In genomic region chr9:130868230-130868629, GRCh38 we compare ENCODE assay signal across 25 cellular contexts. TPM values are rescaled to one million over a fixed set of nuclear protein-coding genes. Genes with fewer than 3 reads are reported as not detected.
A peak's percentile ranks its signal among the peaks of the same experiment; 100 is the strongest.
DNase-seq lines count a peak whose midpoint lies in the region; ATAC-seq and TF ChIP-seq lines count a peak whose summit lies in the region.
"Had no signal": no experiment of that assay in that cellular context is flagged by ENCODE, and none has a peak within 500 bp of the region (broad histone marks: within the 10 kb centered on the region; RNA-seq: fewer than 3 reads in every experiment).

No MANE protein-coding gene starts in this region.

- H3K27me3 ChIP-seq in SK-N-SH (ENCODE audit: insufficient read depth), result no peaks in the 10 kb centered on the region
- H3K27me3 ChIP-seq: BLaER1 treated with 17β-estradiol and CSF1 and Interleukin-3, amounts not matched to agents 10 nM and 100 nM had no signal

- H3K9ac ChIP-seq in SK-N-SH, result no peak overlapping the region
- H3K9ac ChIP-seq: BLaER1 treated with 17β-estradiol and CSF1 and Interleukin-3, amounts not matched to agents 10 nM and 100 nM had no signal

- H3K9me3 ChIP-seq in HEK293 (ENCODE audit: control insufficient read depth, insufficient read depth, low read depth, low read length) (no peaks in the 10 kb centered on the region), SK-N-SH (no peaks in the 10 kb centered on the region)
- H3K9me3 ChIP-seq: BLaER1 treated with 17β-estradiol and CSF1 and Interleukin-3, amounts not matched to agents 10 nM and 100 nM; HAP-1 had no signal

- no peak overlapping the region for H2AFZ ChIP-seq in SK-N-SH (ENCODE audit: low read depth)

- DNase-seq in SK-N-SH, result peak; percentile 69
- peak; percentile 39 for DNase-seq in astrocyte of the cerebellum (ENCODE audit: low read depth)
- DNase-seq in nephron progenitor cell, result no peak
- no peak for DNase-seq in activated T-cell treated with anti-CD3 and anti-CD28 coated beads, Interleukin-2, amount 50 U/mL, for 72 hours
- no peak for DNase-seq in activated T-cell treated with anti-CD3 and anti-CD28 coated beads for 4 hours
- DNase-seq in inferior parietal cortex (ENCODE audit: extremely low spot score), result no peak
- DNase-seq: AML-193; CD4-positive, alpha-beta T cell; GOT3; NCI-H1092 treated with DMSO at 0.1 percent for 48 hours; NCI-H1436; NCI-H187; NCI-H2081 treated with DMSO at 0.1 percent for 48 hours; NCI-H446 treated with DMSO at 0.1 percent for 48 hours; NCI-H526; RPMI8226; SHP77; SW 1271 had no signal

- H3K9me2 ChIP-seq in SK-N-SH, result no peaks in the 10 kb centered on the region

- H3K79me2 ChIP-seq in SK-N-SH (ENCODE audit: insufficient read depth), result peaks cover 95% of the 10 kb centered on the region

- 91% methylated on average over 3 of the region's 3 CpGs for WGBS in SK-N-SH (ENCODE audit: low lambda C conversion rate)

- H3K27ac Mint-ChIP-seq in nephron progenitor cell, result peak overlapping the region; percentile 69
- no peak overlapping the region for H3K27ac Mint-ChIP-seq in activated T-cell treated with anti-CD3 and anti-CD28 coated beads, Interleukin-2, amount 50 U/mL, for 72 hours
- H3K27ac Mint-ChIP-seq: CD4-positive, alpha-beta T cell; IgD-negative memory B cell had no signal

- H3K9me3 Mint-ChIP-seq in nephron progenitor cell, result no peaks in the 10 kb centered on the region
- H3K9me3 Mint-ChIP-seq in activated T-cell treated with anti-CD3 and anti-CD28 coated beads, Interleukin-2, amount 50 U/mL, for 72 hours, result no peaks in the 10 kb centered on the region
- H3K9me3 Mint-ChIP-seq: CD4-positive, alpha-beta T cell; IgD-negative memory B cell had no signal

- H3K4me1 ChIP-seq in HEK293 (ENCODE audit: control insufficient read depth, insufficient read depth, low read length) (no peaks in the 10 kb centered on the region), SK-N-SH (ENCODE audit: control insufficient read depth in 1 of 2, insufficient read depth in 2 of 2, low read depth in 1 of 2, low read length in 1 of 2) (peaks cover 0 to 10% of the 10 kb centered on the region in 2 experiments; a peak in 2 of 4 replicates)
- H3K4me1 ChIP-seq: HAP-1 had no signal

- TF ChIP-seq CTCF in HEK293 (tag by site-specific recombination; IDR thresholded peaks at IDR 0.05), result no peak
- TF ChIP-seq CTCF in SK-N-SH (IDR thresholded peaks at IDR 0.05), result no peak
- no peak for TF ChIP-seq CTCF in astrocyte of the cerebellum (IDR thresholded peaks at IDR 0.05; ENCODE audit: low read depth, low read length, missing control alignments)
- no peak for TF ChIP-seq CTCF in nephron progenitor cell (IDR thresholded peaks at IDR 0.05)

- peaks cover 5% of the 10 kb centered on the region for H3K27me3 Mint-ChIP-seq in nephron progenitor cell (ENCODE audit: low read depth, poor library complexity)
- H3K27me3 Mint-ChIP-seq in activated T-cell treated with anti-CD3 and anti-CD28 coated beads, Interleukin-2, amount 50 U/mL, for 72 hours (ENCODE audit: low read depth), result no peaks in the 10 kb centered on the region
- H3K27me3 Mint-ChIP-seq: CD4-positive, alpha-beta T cell; IgD-negative memory B cell had no signal

- H3K36me3 ChIP-seq in HEK293 (ENCODE audit: control insufficient read depth in 2 of 2, insufficient read depth in 1 of 2, low read length in 2 of 2) (peaks cover 0 to 61% of the 10 kb centered on the region in 2 experiments; a peak in 1 of 3 replicates), SK-N-SH (replicated peaks in 1 of 2; ENCODE audit: control insufficient read depth in 1 of 2, insufficient read depth in 2 of 2, low read length in 1 of 2) (peaks cover 51 to 54% of the 10 kb centered on the region in 2 experiments)
- H3K36me3 ChIP-seq: HAP-1 had no signal

- ATAC-seq in activated T-cell treated with anti-CD3 and anti-CD28 coated beads, Interleukin-2, amount 50 U/mL, for 72 hours (replicated peaks in 1 of 2), result no peak
- ATAC-seq in HG03135 (IDR thresholded peaks at IDR 0.05; ENCODE audit: unreplicated experiment), result no peak

- H3K27ac ChIP-seq in HEK293 (ENCODE audit: extremely low read depth, low read depth, low read length), result no peak overlapping the region
- H3K27ac ChIP-seq in SK-N-SH (ENCODE audit: low read depth in 2 of 2, low read length in 1 of 2), result no peak overlapping the region
- H3K27ac ChIP-seq: BLaER1 treated with 17β-estradiol and CSF1 and Interleukin-3, amounts not matched to agents 10 nM and 100 nM; HL-60 had no signal

- peaks cover 63% of the 10 kb centered on the region for H3K36me3 Mint-ChIP-seq in nephron progenitor cell (ENCODE audit: low read depth)
- peaks cover 0 to 2% of the 10 kb centered on the region in 2 donors for H3K36me3 Mint-ChIP-seq in activated T-cell treated with anti-CD3 and anti-CD28 coated beads, Interleukin-2, amount 50 U/mL, for 72 hours (ENCODE audit: insufficient read depth in 2 of 2)

- in situ Hi-C loops in astrocyte of the cerebellum (cut with HindIII; ENCODE audit: low sequenced_read_pairs), result no loop called here

- H4K20me1 ChIP-seq in SK-N-SH (ENCODE audit: insufficient read depth), result peaks cover 93% of the 10 kb centered on the region

- no peak for TF ChIP-seq RAD21 in SK-N-SH (IDR thresholded peaks at IDR 0.05; ENCODE audit: low read length)

- POLR2A ChIA-PET in HEK293 (lab: Yijun Ruan, JAX) (interaction anchor here (1.3 kb wide), 1 partner anchor 162 kb away, joined by 5 read pairs; no protein-coding TSS in a partner anchor), SK-N-SH (lab: Yijun Ruan, JAX) (no interaction called here)

- CTCF ChIA-PET in HEK293 (lab: Yijun Ruan, JAX) (interaction anchor here (0.6 to 13.9 kb wide), 13 partner anchors 11 to 435 kb away, joined by 3 to 400 read pairs (median 19); no protein-coding TSS in a partner anchor), SK-N-SH (lab: Yijun Ruan, JAX) (interaction anchor here (0.8 to 10.3 kb wide), 10 partner anchors 15 to 189 kb away, joined by 3 to 177 read pairs (median 52); partner anchors contain the start of gene FIBCD1)

- H3K4me3 Mint-ChIP-seq in nephron progenitor cell, result no peak overlapping the region
- H3K4me3 Mint-ChIP-seq in activated T-cell treated with anti-CD3 and anti-CD28 coated beads, Interleukin-2, amount 50 U/mL, for 72 hours, result no peak overlapping the region
- H3K4me3 Mint-ChIP-seq: CD4-positive, alpha-beta T cell; IgD-negative memory B cell had no signal

- no peak; a peak in 1 of 4 replicates for TF ChIP-seq EP300 in SK-N-SH (IDR thresholded peaks at IDR 0.05; ENCODE audit: borderline replicate concordance in 1 of 2, low read depth in 1 of 2, low read length in 1 of 2)

- H3F3A ChIP-seq in SK-N-SH (replicated peaks; ENCODE audit: insufficient read depth), result peaks cover 19% of the 10 kb centered on the region

- H3K4me2 ChIP-seq in SK-N-SH, result no peak overlapping the region
- H3K4me2 ChIP-seq: BLaER1 treated with 17β-estradiol and CSF1 and Interleukin-3, amounts not matched to agents 10 nM and 100 nM had no signal

- peaks cover 36% of the 10 kb centered on the region for H3K4me1 Mint-ChIP-seq in nephron progenitor cell
- no peaks in the 10 kb centered on the region for H3K4me1 Mint-ChIP-seq in activated T-cell treated with anti-CD3 and anti-CD28 coated beads, Interleukin-2, amount 50 U/mL, for 72 hours (ENCODE audit: low read depth)

- H3K4me3 ChIP-seq in HEK293 (ENCODE audit: low read depth, low read length) (no peak overlapping the region), SK-N-SH (ENCODE audit: low read depth in 2 of 2, low read length in 1 of 2) (no peak overlapping the region), astrocyte of the cerebellum (ENCODE audit: low read depth, low read length) (no peak overlapping the region)
- H3K4me3 ChIP-seq: BLaER1 treated with 17β-estradiol and CSF1 and Interleukin-3, amounts not matched to agents 10 nM and 100 nM; HAP-1 had no signal

TF ChIP-seq in HEK293, 187 proteins besides CTCF, POLR2A, EP300 and RAD21 (continues in another document):
- TF ChIP-seq ZNF596 (tag by site-specific recombination; IDR thresholded peaks at IDR 0.05) (0 out of 2 replicates have a peak, but pooled peaks have one; percentile 8), HOXC10 (CRISPR knock-in tag; IDR thresholded peaks at IDR 0.05) (no peak)

TF ChIP-seq in SK-N-SH, 30 proteins besides CTCF, POLR2A, EP300 and RAD21:
- TF ChIP-seq GATA2 (CRISPR knock-in tag; IDR thresholded peaks at IDR 0.05) (peak; percentile 86), TCF12 (IDR thresholded peaks at IDR 0.05) (peak; percentile 70), SIN3A (IDR thresholded peaks at IDR 0.05; ENCODE audit: borderline replicate concordance, low read depth, low read length) (no peak)

RNA-seq across cellular contexts. Expression of gene QRFP, which starts 28.4 kb away (rescaled TPM):
- polyA plus RNA-seq in SK-N-SH (2012; rRNA removed), result not detected in 2 replicates
- polyA plus RNA-seq in SK-N-SH (2012; cell fraction: cytosol; rRNA removed), result not detected in 2 replicates
- polyA plus RNA-seq in SK-N-SH (2012; cell fraction: nucleus; rRNA removed), result not detected in 2 replicates
- not detected for total RNA-seq in activated T-cell treated with anti-CD3 and anti-CD28 coated beads, Interleukin-2, amount 50 U/mL, for 72 hours
- total RNA-seq: CD4-positive, alpha-beta T cell; SK-MEL-5 had no signal
- polyA plus RNA-seq: IgD-negative memory B cell had no signal

RNA-seq across cellular contexts. Expression of gene ABL1, which starts 33.2 kb away (rescaled TPM):
- polyA plus RNA-seq in SK-N-SH (2012; rRNA removed), result 23.5 and 24.6 TPM in 2 replicates
- 16.8 and 22.1 TPM in 2 replicates for polyA plus RNA-seq in SK-N-SH (2012; cell fraction: cytosol; rRNA removed)
- polyA plus RNA-seq in SK-N-SH (2012; cell fraction: nucleus; rRNA removed), result 46.2 and 46.5 TPM in 2 replicates
- total RNA-seq in activated T-cell treated with anti-CD3 and anti-CD28 coated beads, Interleukin-2, amount 50 U/mL, for 72 hours, result 10 to 100 TPM; 36.5 to 39.9 TPM

Comparison
In these comparisons a context has a peak if more than half of its experiments do, and no peak if none do; other contexts are left out.
1. DNase-seq: peak in SK-N-SH (single experiment) and astrocyte of the cerebellum (single experiment); none in nephron progenitor cell (single experiment), activated T-cell treated with anti-CD3 and anti-CD28 coated beads, Interleukin-2, amount 50 U/mL, for 72 hours (0 of 2), activated T-cell treated with anti-CD3 and anti-CD28 coated beads for 4 hours (single experiment) and inferior parietal cortex (single experiment).